Comparison of ENCODE assay signal across 8 cellular contexts in the genomic region with DNA sequence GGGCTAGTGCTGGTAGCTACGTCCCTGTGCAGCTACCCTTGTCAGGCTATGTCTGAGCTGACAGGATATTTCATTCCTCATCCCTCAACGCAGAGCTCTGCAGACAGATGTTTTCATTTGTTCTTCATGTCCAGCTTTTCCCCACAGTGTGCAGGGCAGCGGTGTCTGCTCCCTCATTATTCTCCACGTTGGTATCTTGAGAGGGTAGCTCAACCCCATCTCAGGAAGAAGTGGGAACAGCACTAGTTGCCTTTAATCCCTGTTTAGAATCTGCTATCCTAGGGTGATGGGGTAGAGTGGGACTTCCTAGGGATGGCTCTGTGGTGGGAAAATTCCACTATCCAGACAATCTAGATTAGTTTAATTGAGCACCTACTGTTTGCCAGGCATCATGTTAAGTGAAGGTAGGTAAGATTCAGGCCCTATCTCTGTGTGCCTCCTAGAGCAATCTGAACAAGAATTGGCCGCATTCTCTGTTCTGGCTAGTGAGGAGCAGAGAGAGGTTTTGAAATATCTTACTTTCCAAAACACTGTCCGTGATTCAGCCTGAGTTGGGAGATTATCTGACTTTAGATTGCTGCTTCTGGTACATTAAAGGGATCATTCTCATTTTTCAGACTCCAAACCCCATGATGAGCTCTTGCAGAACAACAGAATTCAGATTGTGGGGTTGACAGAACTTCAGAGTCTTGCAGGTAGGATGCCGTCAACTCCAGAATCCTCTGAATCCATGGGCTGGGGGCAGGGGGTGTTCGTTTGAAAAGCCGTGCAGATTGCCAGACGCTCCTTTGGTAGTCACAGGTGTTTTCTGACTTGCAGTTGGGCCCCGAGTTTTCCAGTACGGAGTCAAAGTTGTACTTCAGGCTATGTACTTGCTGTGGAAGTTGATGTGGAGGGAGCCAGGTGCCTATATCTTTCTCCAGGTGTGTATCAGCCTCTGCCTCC. TPM values are rescaled to one million over a fixed set of nuclear protein-coding genes. Genes with fewer than 3 reads are reported as not detected.
DNase-seq lines count a peak whose midpoint lies in the region; ATAC-seq and TF ChIP-seq lines count a peak whose summit lies in the region.

No MANE protein-coding gene starts in this region.

- H3K4me3 Mint-ChIP-seq in HFFc6, result peak overlapping the region; percentile 98

- ATAC-seq in GM21526 (IDR thresholded peaks at IDR 0.05; ENCODE audit: low FRiP score, unreplicated experiment), result no peak

- intact Hi-C loops in breast epithelium (cut with DNase I; ENCODE audit: low total_unique reads), result no loop called here

- DNase-seq in HFFc6 (no peak), breast epithelium (ENCODE audit: low spot score in 2 of 2) (no peak), NCI-H2081 treated with DMSO at 0.1 percent for 48 hours (lab: John Stamatoyannopoulos, UW) (no peak), activated gamma-delta T cell (lab: John Stamatoyannopoulos, UW) (no peak)
- no peak for DNase-seq in stimulated activated CD4-positive, alpha-beta T cell treated with anti-CD3 and anti-CD28 coated beads, Interleukin-4, amount 100 ng/mL, for 24 hours

- H3K27me3 ChIP-seq in breast epithelium, result no peaks in the 10 kb centered on the region

- H3K4me1 Mint-ChIP-seq in HFFc6 (ENCODE audit: low read depth), result peaks cover 23% of the 10 kb centered on the region

- H3K27ac ChIP-seq in 22Rv1, result peak overlapping the region; percentile 84
- peak overlapping the region; percentile 83 to 84 for H3K27ac ChIP-seq in breast epithelium
- H3K27ac ChIP-seq in mesodermal cell (ENCODE audit: low read depth, low read length, severe bottlenecking), result peak overlapping the region; percentile 81

- H3K4me1 ChIP-seq in breast epithelium (peaks cover 0 to 8% of the 10 kb centered on the region in 2 donors), mesodermal cell (ENCODE audit: control insufficient read depth, insufficient read depth, low read length, poor library complexity, severe bottlenecking) (no peaks in the 10 kb centered on the region)

- H3K27me3 Mint-ChIP-seq in HFFc6 (ENCODE audit: insufficient read depth), result peaks cover 2% of the 10 kb centered on the region

- no peaks in the 10 kb centered on the region for H3K9me3 Mint-ChIP-seq in HFFc6

- H3K36me3 ChIP-seq in breast epithelium, result no peaks in the 10 kb centered on the region
- H3K36me3 ChIP-seq in mesodermal cell (ENCODE audit: control insufficient read depth, insufficient read depth, low read length), result peaks cover 30% of the 10 kb centered on the region

- H3K36me3 Mint-ChIP-seq in HFFc6 (ENCODE audit: low read depth), result peaks cover 11% of the 10 kb centered on the region; the same call in 1 of the 2 replicates

- H3K27ac Mint-ChIP-seq in HFFc6, result peak overlapping the region; percentile 97

- TF ChIP-seq CTCF in 22Rv1 (IDR thresholded peaks at IDR 0.05), result no peak
- TF ChIP-seq CTCF in HFFc6 (IDR thresholded peaks at IDR 0.05), result no peak
- no peak for TF ChIP-seq CTCF in breast epithelium (IDR thresholded peaks at IDR 0.05)

- WGBS in mesodermal cell (ENCODE audit: insufficient coverage in 2 of 2), 2 experiments, result 69 to 79% methylated on average over 9 to 11 of the region's 12 CpGs

- no peaks in the 10 kb centered on the region for H3K9me3 ChIP-seq in breast epithelium
- H3K9me3 ChIP-seq in mesodermal cell (ENCODE audit: control insufficient read depth, low read length), result no peaks in the 10 kb centered on the region

- H3K4me3 ChIP-seq in breast epithelium (peak overlapping the region; percentile 70 to 77 (median 74)), mesodermal cell (ENCODE audit: extremely low read depth, insufficient read depth, low read length, poor library complexity, severe bottlenecking) (peak overlapping the region; percentile 62)

- TF ChIP-seq POLR2A in breast epithelium (IDR thresholded peaks at IDR 0.05), result no peak

RNA-seq across cellular contexts. Expression of gene ALG1, which starts 1.0 kb away (rescaled TPM):
- 10 to 100 TPM; 43.5 to 51.3 (median 47.4) TPM for total RNA-seq in HFFc6 (2021; fragmentation: NEBNext Ultra II Directional; extraction: Animal tissue kit (Norgen Biotek cat#: 25700))
- 10 to 100 TPM; 14.4 to 21.2 (median 16.7) TPM for total RNA-seq in breast epithelium
- 14.6 TPM for polyA plus RNA-seq in mesodermal cell (2013, experiment 1 of 2)
- polyA plus RNA-seq in mesodermal cell (2013, experiment 2 of 2), result 12.7 TPM

RNA-seq across cellular contexts. Expression of gene C16orf89, which starts 6.8 kb away (rescaled TPM):
- total RNA-seq in HFFc6 (2021; fragmentation: NEBNext Ultra II Directional; extraction: Animal tissue kit (Norgen Biotek cat#: 25700)), result not detected
- 10 to 100 TPM in 1 of 3 donors, 1 to 10 TPM in 2; 5.1 to 10.2 (median 6.4) TPM for total RNA-seq in breast epithelium
- polyA plus RNA-seq in mesodermal cell (2013, experiment 1 of 2), result 3.5 TPM
- 2.3 TPM for polyA plus RNA-seq in mesodermal cell (2013, experiment 2 of 2)

RNA-seq across cellular contexts. Expression of gene EEF2KMT, which starts 25.0 kb away (rescaled TPM):
- total RNA-seq in HFFc6 (2021; fragmentation: NEBNext Ultra II Directional; extraction: Animal tissue kit (Norgen Biotek cat#: 25700)), result 10 to 100 TPM; 13.7 to 20.1 (median 15.9) TPM
- total RNA-seq in breast epithelium, result 10 to 100 TPM in 2 of 3 donors, 1 to 10 TPM in 1; 9.4 to 10.2 (median 10.2) TPM
- polyA plus RNA-seq in mesodermal cell (2013, experiment 1 of 2), result 7.7 TPM
- 7.9 TPM for polyA plus RNA-seq in mesodermal cell (2013, experiment 2 of 2)

RNA-seq across cellular contexts. Expression of gene NAGPA, which starts 38.9 kb away (rescaled TPM):
- total RNA-seq in HFFc6 (2021; fragmentation: NEBNext Ultra II Directional; extraction: Animal tissue kit (Norgen Biotek cat#: 25700)), result 10 to 100 TPM; 14.4 to 18.7 (median 16.4) TPM
- 10 to 100 TPM; 18.4 to 26.2 (median 21.8) TPM for total RNA-seq in breast epithelium
- polyA plus RNA-seq in mesodermal cell (2013, experiment 1 of 2), result 9.1 TPM
- 8.5 TPM for polyA plus RNA-seq in mesodermal cell (2013, experiment 2 of 2)

Comparison
In these comparisons a context has a peak if more than half of its experiments do, and no peak if none do; other contexts are left out.
1. RNA of gene C16orf89, which starts 6.8 kb away (total RNA-seq): 5.1 to 10.2 TPM in breast epithelium; not detected in HFFc6; every median in the first group is over 4 times any median in the second.
2. Peak in every context shown above with its lines, with median percentiles within 50 percentile points of each other: H3K27ac ChIP-seq.